ENCODE assay signal across 21 cellular contexts in genomic region chr6:39520411-39520810, GRCh38.
A peak's percentile ranks its signal among the peaks of the same experiment; 100 is the strongest.
DNase-seq lines count a peak whose midpoint lies in the region; ATAC-seq and TF ChIP-seq lines count a peak whose summit lies in the region.
"Had no signal": no experiment of that assay in that cellular context is flagged by ENCODE, and none has a peak within 500 bp of the region (broad histone marks: within the 10 kb centered on the region; RNA-seq: fewer than 3 reads in every experiment).

No MANE protein-coding gene starts in this region.

- H3K4me1 ChIP-seq in right cardiac atrium (ENCODE audit: control insufficient read depth, insufficient read depth, low read length) (no peaks in the 10 kb centered on the region), right atrium auricular region (no peaks in the 10 kb centered on the region), esophagus muscularis mucosa (peaks cover 0 to 72% (median 57%) of the 10 kb centered on the region in 4 donors), esophagus squamous epithelium (peaks cover 0 to 3% (median 0%) of the 10 kb centered on the region in 3 donors)
- H3K4me1 ChIP-seq: Caco-2, SJSA1 had no signal

- H3K4me1 Mint-ChIP-seq in Calu3 (ENCODE audit: low read depth, unreplicated experiment) = no peaks in the 10 kb centered on the region
- H3K4me1 Mint-ChIP-seq in CD14-positive monocyte = no peaks in the 10 kb centered on the region
- H3K4me1 Mint-ChIP-seq: CD4-positive, CD25-positive, alpha-beta regulatory T cell had no signal

- TF ChIP-seq POLR2A in esophagus muscularis mucosa (IDR thresholded peaks at IDR 0.05; ENCODE audit: low read depth) (no peak), esophagus squamous epithelium (IDR thresholded peaks at IDR 0.05) (no peak)

- no peak for TF ChIP-seq EP300 in esophagus muscularis mucosa (IDR thresholded peaks at IDR 0.05)

- H3K9me3 Mint-ChIP-seq in Calu3 (ENCODE audit: low read depth, unreplicated experiment) (no peaks in the 10 kb centered on the region), CD14-positive monocyte (no peaks in the 10 kb centered on the region)
- H3K9me3 Mint-ChIP-seq: CD4-positive, CD25-positive, alpha-beta regulatory T cell had no signal

- WGBS in right cardiac atrium = 60% methylated on average over 5 of the region's 5 CpGs
- 35% methylated on average over 5 of the region's 5 CpGs for WGBS in esophagus muscularis mucosa
- 66 to 75% methylated on average over 4 to 5 of the region's 5 CpGs for WGBS in esophagus squamous epithelium, 2 donors

- H3K27me3 ChIP-seq in right cardiac atrium (ENCODE audit: control insufficient read depth, insufficient read depth) = no peaks in the 10 kb centered on the region
- no peaks in the 10 kb centered on the region for H3K27me3 ChIP-seq in right atrium auricular region
- no peaks in the 10 kb centered on the region for H3K27me3 ChIP-seq in esophagus muscularis mucosa
- no peaks in the 10 kb centered on the region for H3K27me3 ChIP-seq in esophagus squamous epithelium

- H3K27ac Mint-ChIP-seq in Calu3 (ENCODE audit: unreplicated experiment) = no peak overlapping the region
- H3K27ac Mint-ChIP-seq in CD14-positive monocyte = no peak overlapping the region
- H3K27ac Mint-ChIP-seq: CD4-positive, CD25-positive, alpha-beta regulatory T cell; HFFc6 had no signal

- DNase-seq in right cardiac atrium (no peak), right atrium auricular region (ENCODE audit: low spot score) (no peak), MV-4-11 (lab: John Stamatoyannopoulos, UW) (peak; percentile 51), esophagus muscularis mucosa (ENCODE audit: extremely low spot score) (peak; percentile 62), esophagus squamous epithelium (lab: John Stamatoyannopoulos, UW) (no peak), Calu3 (no peak), CD14-positive monocyte (ENCODE audit: low spot score) (no peak)
- DNase-seq: Caco-2; CD4-positive, CD25-positive, alpha-beta regulatory T cell; DMS53; GOT3; HFFc6; KG1; NCI-H1105 treated with DMSO at 0.1 percent for 48 hours; NCI-H187; NCI-H345; NCI-H526; PC-3 had no signal

- H3K36me3 Mint-ChIP-seq in Calu3 (ENCODE audit: insufficient read depth, unreplicated experiment) (no peaks in the 10 kb centered on the region), CD14-positive monocyte (no peaks in the 10 kb centered on the region)
- H3K36me3 Mint-ChIP-seq: CD4-positive, CD25-positive, alpha-beta regulatory T cell had no signal

- CTCF ChIA-PET in Calu3 (lab: Charles Lee) = no interaction called here

- intact Hi-C loops in right cardiac atrium (cut with DNase I) = no loop called here
- intact Hi-C loops in esophagus muscularis mucosa (cut with DNase I) = no loop called here
- intact Hi-C loops in esophagus squamous epithelium (cut with DNase I) = no loop called here
- intact Hi-C loops in Calu3 (cut with micrococcal nuclease; ENCODE audit: unreplicated experiment) = no loop called here
- intact Hi-C loops in CD14-positive monocyte (cut with micrococcal nuclease) = no loop called here

- H3K4me3 ChIP-seq in right cardiac atrium (ENCODE audit: low read length) (no peak overlapping the region), right atrium auricular region (no peak overlapping the region), esophagus muscularis mucosa (no peak overlapping the region), esophagus squamous epithelium (no peak overlapping the region)
- H3K4me3 ChIP-seq: SJSA1 had no signal

- no TSS peak for BruUV-seq in Calu3 (replicated peaks; lab: Mats Ljungman, UMichigan)

- ATAC-seq in right cardiac atrium = peak; percentile 26 to 48
- no peak for ATAC-seq in HG03045 (IDR thresholded peaks at IDR 0.05; ENCODE audit: unreplicated experiment)
- ATAC-seq: PC-3 had no signal

- H3K36me3 ChIP-seq in right atrium auricular region = no peaks in the 10 kb centered on the region
- no peaks in the 10 kb centered on the region for H3K36me3 ChIP-seq in esophagus muscularis mucosa
- no peaks in the 10 kb centered on the region for H3K36me3 ChIP-seq in esophagus squamous epithelium
- H3K36me3 ChIP-seq: SJSA1 had no signal

- no peak for TF ChIP-seq CTCF in right atrium auricular region (IDR thresholded peaks at IDR 0.05)
- TF ChIP-seq CTCF in esophagus muscularis mucosa (IDR thresholded peaks at IDR 0.05) = no peak
- TF ChIP-seq CTCF in esophagus squamous epithelium (IDR thresholded peaks at IDR 0.05) = no peak
- no peak for TF ChIP-seq CTCF in Calu3 (IDR thresholded peaks at IDR 0.05; ENCODE audit: unreplicated experiment)
- TF ChIP-seq CTCF in CD14-positive monocyte (IDR thresholded peaks at IDR 0.05) = no peak

- H3K4me3 Mint-ChIP-seq in Calu3 (ENCODE audit: low read depth, unreplicated experiment) (no peak overlapping the region), CD14-positive monocyte (no peak overlapping the region)
- H3K4me3 Mint-ChIP-seq: CD4-positive, CD25-positive, alpha-beta regulatory T cell; HFFc6 had no signal

- H3K27ac ChIP-seq in right cardiac atrium (ENCODE audit: low read length) (no peak overlapping the region), right atrium auricular region (no peak overlapping the region), esophagus muscularis mucosa (replicated peaks in 1 of 4) (peak overlapping the region; percentile 60 to 79 (median 66)), esophagus squamous epithelium (peak overlapping the region in 2 of 4 donors; percentile 40 to 51)
- H3K27ac ChIP-seq: RWPE1, SJSA1 had no signal

- no peaks in the 10 kb centered on the region for H3K9me3 ChIP-seq in right cardiac atrium (ENCODE audit: control insufficient read depth, low read length)
- no peaks in the 10 kb centered on the region for H3K9me3 ChIP-seq in right atrium auricular region
- H3K9me3 ChIP-seq in esophagus muscularis mucosa = no peaks in the 10 kb centered on the region
- no peaks in the 10 kb centered on the region for H3K9me3 ChIP-seq in esophagus squamous epithelium
- H3K9me3 ChIP-seq: Caco-2, SJSA1 had no signal

- H3K27me3 Mint-ChIP-seq in Calu3 (ENCODE audit: unreplicated experiment) = peaks cover 30% of the 10 kb centered on the region
- H3K27me3 Mint-ChIP-seq in CD14-positive monocyte (ENCODE audit: low read depth in 3 of 3) = peaks cover 0 to 3% (median 2%) of the 10 kb centered on the region in 3 donors
- H3K27me3 Mint-ChIP-seq: CD4-positive, CD25-positive, alpha-beta regulatory T cell had no signal

Comparison
In these comparisons a context has a peak if more than half of its experiments do, and no peak if none do; other contexts are left out.
1. DNase-seq: peak in MV-4-11 (single experiment) and esophagus muscularis mucosa (single experiment); none in right cardiac atrium (0 of 3), right atrium auricular region (single experiment), esophagus squamous epithelium (single experiment), Calu3 (single experiment) and CD14-positive monocyte (single experiment).
2. H3K27ac ChIP-seq: peak in esophagus muscularis mucosa (4 of 4); none in right cardiac atrium (single experiment) and right atrium auricular region (0 of 2).